ENCODE assay signal across 1 cellular context in genomic region chr10:79748510-79748909, GRCh38. TPM values are rescaled to one million over a fixed set of nuclear protein-coding genes. Genes with fewer than 3 reads are reported as not detected.
"Had no signal": no experiment of that assay in that cellular context is flagged by ENCODE, and none has a peak within 500 bp of the region (broad histone marks: within the 10 kb centered on the region; RNA-seq: fewer than 3 reads in every experiment).

No MANE protein-coding gene starts in this region.

RNA-seq across cellular contexts. Expression of gene NUTM2B, which starts 45.5 kb away (rescaled TPM):
- total RNA-seq: SJSA1 had no signal
